ENCODE assay signal across 9 cellular contexts in the genomic region with DNA sequence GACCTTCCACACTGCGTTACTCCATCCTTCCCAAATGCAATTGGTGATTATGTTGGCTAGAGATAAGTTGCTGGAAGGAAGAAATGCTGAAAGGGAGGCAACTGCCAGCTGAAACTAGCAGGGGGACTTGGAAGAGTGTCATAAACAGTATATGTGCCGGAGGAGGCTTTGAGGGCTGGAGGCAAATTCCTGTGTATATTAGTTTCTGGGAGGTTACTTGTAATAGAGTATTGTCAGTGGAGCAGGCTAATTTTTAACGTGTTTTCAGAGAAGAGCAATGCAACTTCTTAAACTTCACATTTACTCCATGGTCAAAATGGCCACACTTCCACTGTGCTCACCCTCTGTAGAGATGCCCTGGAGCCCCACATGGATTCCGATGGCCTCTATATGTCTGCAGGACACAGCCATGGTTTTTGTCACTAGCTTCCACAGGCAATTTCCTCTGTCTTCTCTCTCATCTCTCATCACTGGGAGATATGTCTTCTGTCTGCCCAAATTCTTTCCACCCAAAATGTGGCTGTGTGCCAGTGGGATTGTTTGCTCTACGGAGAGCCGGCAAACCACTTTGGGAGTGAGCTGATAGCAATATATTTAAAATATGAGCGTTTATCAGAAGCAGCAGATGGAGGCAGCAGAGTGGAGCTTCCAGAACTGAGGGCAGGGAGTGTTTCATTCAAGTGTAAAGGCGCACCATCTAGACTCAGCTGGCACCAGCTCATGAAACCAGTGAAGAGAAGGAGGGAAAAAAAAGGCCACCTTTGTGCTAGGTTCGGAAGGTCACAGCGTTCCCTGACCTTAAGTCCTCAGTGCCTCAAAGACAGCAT. TPM values are rescaled to one million over a fixed set of nuclear protein-coding genes. Genes with fewer than 3 reads are reported as not detected.
DNase-seq lines count a peak whose midpoint lies in the region; ATAC-seq and TF ChIP-seq lines count a peak whose summit lies in the region.
"Had no signal": no experiment of that assay in that cellular context is flagged by ENCODE, and none has a peak within 500 bp of the region (broad histone marks: within the 10 kb centered on the region; RNA-seq: fewer than 3 reads in every experiment).

No MANE protein-coding gene starts in this region.

- no peaks in the 10 kb centered on the region for H3K9me3 ChIP-seq in heart left ventricle
- H3K9me3 ChIP-seq in CD4-positive, alpha-beta memory T cell (ENCODE audit: control insufficient read depth in 1 of 2, low read length in 2 of 2) = no peaks in the 10 kb centered on the region

- DNase-seq in NCI-H2081 (lab: John Stamatoyannopoulos, UW) (peak; percentile 26 to 76), NCI-H2081 treated with DMSO at 0.1 percent for 48 hours (lab: John Stamatoyannopoulos, UW) (no peak), heart left ventricle (peak in 4 of 5 donors; percentile 60 to 68 (median 62)), stromal cell of bone marrow (ENCODE audit: low read depth) (peak; percentile 18), GM20000 (ENCODE audit: low spot score) (no peak), mucosa of gallbladder (ENCODE audit: low spot score) (no peak)
- DNase-seq in CD4-positive, alpha-beta memory T cell = no peak
- DNase-seq: NCI-H2029 treated with DMSO at 0.1 percent for 48 hours had no signal

- H3K27me3 ChIP-seq in heart left ventricle = no peaks in the 10 kb centered on the region
- H3K27me3 ChIP-seq in CD4-positive, alpha-beta memory T cell (ENCODE audit: insufficient read depth, low read length) = no peaks in the 10 kb centered on the region

- H3K4me3 ChIP-seq in heart left ventricle = no peak overlapping the region
- H3K4me3 ChIP-seq in CD4-positive, alpha-beta memory T cell (ENCODE audit: low read length in 2 of 2) = no peak overlapping the region

- H3K4me1 ChIP-seq in heart left ventricle = peaks cover 0 to 21% (median 5%) of the 10 kb centered on the region in 12 donors
- H3K4me1 ChIP-seq in CD4-positive, alpha-beta memory T cell (ENCODE audit: insufficient read depth, low read length) = peaks cover 25% of the 10 kb centered on the region

- TF ChIP-seq CTCF in heart left ventricle (IDR thresholded peaks at IDR 0.05) (peak in 2 of 12 donors; percentile 19 to 25), GM20000 (IDR thresholded peaks at IDR 0.05; ENCODE audit: extremely low read depth, missing control alignments) (no peak)

- peaks cover 27 to 37% (median 29%) of the 10 kb centered on the region in 4 donors for H3K4me1 Mint-ChIP-seq in CD4-positive, alpha-beta memory T cell

- H3K27ac ChIP-seq in heart left ventricle = no peak overlapping the region
- H3K27ac ChIP-seq in CD4-positive, alpha-beta memory T cell (ENCODE audit: low read depth, low read length) = no peak overlapping the region

- POLR2A ChIA-PET in CD4-positive, alpha-beta memory T cell (lab: Charles Lee; ENCODE audit: partially characterized antibody) = interaction anchor here (6.1 kb wide), 1 partner anchor 13 kb away, joined by 50 read pairs; the partner anchor contains the start of gene CD47

- ATAC-seq in SK-N-SH treated with all-trans-retinoic acid at 6 μM for 48 hours (peak; percentile 69), heart left ventricle (peak; percentile 56 to 83 (median 74))

- H3K4me3 Mint-ChIP-seq in CD4-positive, alpha-beta memory T cell = no peak overlapping the region

- H3K36me3 ChIP-seq in heart left ventricle = no peaks in the 10 kb centered on the region
- H3K36me3 ChIP-seq in CD4-positive, alpha-beta memory T cell (ENCODE audit: insufficient read depth, low read length) = no peaks in the 10 kb centered on the region

- WGBS in heart left ventricle, 4 donors = 36 to 45% (median 39%) methylated on average over 10 of the region's 10 CpGs

- peak overlapping the region in 1 of 7 donors; percentile 16 for H3K27ac Mint-ChIP-seq in CD4-positive, alpha-beta memory T cell

- CTCF ChIA-PET in CD4-positive, alpha-beta memory T cell (lab: Charles Lee; ENCODE audit: partially characterized antibody) = no interaction called here

- H3K9me3 Mint-ChIP-seq in CD4-positive, alpha-beta memory T cell = no peaks in the 10 kb centered on the region

- H3K27me3 Mint-ChIP-seq in CD4-positive, alpha-beta memory T cell = peaks cover 0 to 2% of the 10 kb centered on the region in 2 donors

- H3K36me3 Mint-ChIP-seq in CD4-positive, alpha-beta memory T cell = no peaks in the 10 kb centered on the region

- TF ChIP-seq POLR2A in heart left ventricle (IDR thresholded peaks at IDR 0.05) = no peak

- intact Hi-C loops in heart left ventricle (cut with DNase I) = no loop called here
- intact Hi-C loops in CD4-positive, alpha-beta memory T cell (cut with micrococcal nuclease) = no loop called here

TF ChIP-seq in SK-N-SH treated with all-trans-retinoic acid at 6 μM for 48 hours, 23 proteins besides CTCF, POLR2A, EP300 and RAD21:
- TF ChIP-seq RARB (CRISPR knock-in tag; IDR thresholded peaks at IDR 0.05) = no peak
- no peak for TF ChIP-seq BACH2 (CRISPR knock-in tag; IDR thresholded peaks at IDR 0.05; ENCODE audit: borderline replicate concordance)
- peak; percentile 59 for TF ChIP-seq ISL1 (CRISPR knock-in tag; IDR thresholded peaks at IDR 0.05)

RNA-seq across cellular contexts. Expression of gene CD47, which starts 13.4 kb away (rescaled TPM):
- total RNA-seq in heart left ventricle = 10 to 100 TPM; 34.4 to 80.6 (median 45.2) TPM
- 10 to 100 TPM; 27.7 to 29.3 TPM for polyA plus RNA-seq in heart left ventricle
- total RNA-seq in CD4-positive, alpha-beta memory T cell = 100 to 1,000 TPM; 224 to 226 TPM
- 100 to 1,000 TPM; 281 to 288 TPM for polyA plus RNA-seq in CD4-positive, alpha-beta memory T cell
- total RNA-seq in mucosa of gallbladder = 96.4 TPM

Comparison
In these comparisons a context has a peak if more than half of its experiments do, and no peak if none do; other contexts are left out.
1. DNase-seq: peak in NCI-H2081 (2 of 2), heart left ventricle (4 of 5) and stromal cell of bone marrow (single experiment); none in NCI-H2081 treated with DMSO at 0.1 percent for 48 hours (single experiment), CD4-positive, alpha-beta memory T cell (0 of 5), GM20000 (single experiment) and mucosa of gallbladder (single experiment).